Comparison of ENCODE assay signal across 9 cellular contexts in the genomic region with DNA sequence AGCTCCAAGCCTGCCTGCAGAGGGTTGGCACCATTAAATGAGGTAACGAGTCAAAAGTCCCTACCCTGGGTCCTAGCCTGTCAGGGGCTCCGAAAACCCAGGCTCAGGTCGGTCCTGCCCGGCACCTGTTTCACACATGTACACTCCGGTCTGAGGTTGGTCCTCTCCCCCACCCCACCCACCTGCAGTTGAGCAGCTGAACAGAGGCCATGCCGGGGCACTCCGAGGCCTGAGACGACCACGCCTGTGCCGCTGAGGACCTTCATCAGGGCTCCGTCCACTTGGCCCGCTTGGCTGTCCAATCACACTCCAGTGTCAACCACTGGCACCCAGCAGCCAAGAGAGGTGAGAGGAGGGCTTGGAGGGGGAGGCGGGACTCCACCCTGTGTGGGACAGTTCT. TPM values are rescaled to one million over a fixed set of nuclear protein-coding genes. Genes with fewer than 3 reads are reported as not detected.
DNase-seq lines count a peak whose midpoint lies in the region; ATAC-seq, FAIRE-seq and TF ChIP-seq lines count a peak whose summit lies in the region.
"Had no signal": no experiment of that assay in that cellular context is flagged by ENCODE, and none has a peak within 500 bp of the region (broad histone marks: within the 10 kb centered on the region; RNA-seq: fewer than 3 reads in every experiment).

No MANE protein-coding gene starts in this region.

- no peaks in the 10 kb centered on the region for H4K20me1 ChIP-seq in keratinocyte (ENCODE audit: control insufficient read depth, extremely low read depth, insufficient read depth, low read length)

- H3K4me1 ChIP-seq in keratinocyte (ENCODE audit: control insufficient read depth, extremely low read depth, insufficient read depth, low read length): peaks cover 19% of the 10 kb centered on the region

- no peaks in the 10 kb centered on the region for H3K9me1 ChIP-seq in keratinocyte (ENCODE audit: control insufficient read depth, extremely low read depth, insufficient read depth, low read length)

- no peaks in the 10 kb centered on the region for H3K27me3 ChIP-seq in keratinocyte (ENCODE audit: control insufficient read depth, extremely low read depth, insufficient read depth, low read length)

- H3K9me3 ChIP-seq in keratinocyte (ENCODE audit: control insufficient read depth, low read depth, low read length): no peaks in the 10 kb centered on the region

- H3K4me3 Mint-ChIP-seq in activated naive CD8-positive, alpha-beta T cell: peak overlapping the region; percentile 94

- no peak overlapping the region for H3K9ac ChIP-seq in keratinocyte (ENCODE audit: control insufficient read depth, extremely low read depth, insufficient read depth, low read length)

- H3K4me2 ChIP-seq in keratinocyte (ENCODE audit: control insufficient read depth, extremely low read depth, insufficient read depth, low read depth, low read length): peak overlapping the region; percentile 98

- H2AFZ ChIP-seq in keratinocyte (ENCODE audit: control insufficient read depth, low read length): no peak overlapping the region

- ATAC-seq in GM18907 (IDR thresholded peaks at IDR 0.05; ENCODE audit: unreplicated experiment) (no peak), HG02678 (IDR thresholded peaks at IDR 0.05; ENCODE audit: unreplicated experiment) (no peak)

- FAIRE-seq in keratinocyte (lab: Jason Lieb, UNC): no peak

- H3K27ac ChIP-seq in keratinocyte (ENCODE audit: control insufficient read depth, insufficient read depth, low read length): no peak overlapping the region

- H3K79me2 ChIP-seq in keratinocyte (ENCODE audit: control insufficient read depth, insufficient read depth, low read length): peaks cover 26% of the 10 kb centered on the region

- H3K4me1 Mint-ChIP-seq in activated naive CD8-positive, alpha-beta T cell (ENCODE audit: low read depth): peaks cover 10% of the 10 kb centered on the region

- CTCF ChIA-PET in AG04449 (lab: Yijun Ruan, JAX): interaction anchor here (1.1 to 9.0 kb wide), 5 partner anchors 17 to 491 kb away, joined by 3 to 70 read pairs (median 21); a partner anchor contains a TSS

- TF ChIP-seq CTCF in AG04449 (IDR thresholded peaks at IDR 0.05; ENCODE audit: insufficient read depth, low read length, missing control alignments): no peak
- TF ChIP-seq CTCF in HFF-Myc (IDR thresholded peaks at IDR 0.05; ENCODE audit: low read depth, low read length, missing control alignments): no peak
- TF ChIP-seq CTCF in keratinocyte (optimal IDR thresholded peaks at IDR 0.05 in 1 of 3, IDR thresholded peaks at IDR 0.05 in 1 of 3, conservative IDR thresholded peaks at IDR 0.05 in 1 of 3; ENCODE audit: extremely low read depth in 1 of 3, insufficient read depth in 2 of 3, low read length in 3 of 3): no peak

- H3K36me3 Mint-ChIP-seq in activated naive CD8-positive, alpha-beta T cell: no peaks in the 10 kb centered on the region

- H3K27me3 Mint-ChIP-seq in activated naive CD8-positive, alpha-beta T cell: no peaks in the 10 kb centered on the region

- no peak for DNase-seq in AG04449 (ENCODE audit: low read depth, low spot score)
- no peak for DNase-seq in HFF-Myc (ENCODE audit: extremely low read depth, low read depth)
- no peak for DNase-seq in keratinocyte (ENCODE audit: low read depth, low spot score)
- no peak for DNase-seq in NCI-H2107 treated with DMSO at 0.1 percent for 48 hours (lab: John Stamatoyannopoulos, UW; ENCODE audit: unreplicated experiment)
- DNase-seq in NCI-H1436 (lab: John Stamatoyannopoulos, UW): no peak
- DNase-seq: NCI-H1105 treated with DMSO at 0.1 percent for 48 hours had no signal

- peak overlapping the region; percentile 16 for H3K27ac Mint-ChIP-seq in activated naive CD8-positive, alpha-beta T cell

- peak overlapping the region; percentile 99 for H3K4me3 ChIP-seq in AG04449 (ENCODE audit: low read depth, low read length)
- peak overlapping the region; percentile 99 for H3K4me3 ChIP-seq in HFF-Myc (replicated peaks; ENCODE audit: low read depth, low read length)
- peak overlapping the region in 1 of 3 experiments; percentile 97 for H3K4me3 ChIP-seq in keratinocyte (ENCODE audit: control insufficient read depth in 2 of 3, extremely low read depth in 1 of 3, insufficient read depth in 2 of 3, low read depth in 1 of 3, low read length in 3 of 3)

- no peaks in the 10 kb centered on the region for H3K9me3 Mint-ChIP-seq in activated naive CD8-positive, alpha-beta T cell (ENCODE audit: low read depth)

- POLR2A ChIA-PET in AG04449 (lab: Yijun Ruan, JAX): no interaction called here

- dilution Hi-C loops in keratinocyte (cut with MboI; ENCODE audit: extremely low pct_ligation_motif_present, low sequenced_read_pairs): no loop called here

- peaks cover 11 to 13% of the 10 kb centered on the region in 2 experiments for H3K36me3 ChIP-seq in keratinocyte (ENCODE audit: control insufficient read depth in 2 of 2, extremely low read depth in 1 of 2, insufficient read depth in 2 of 2, low read length in 2 of 2)

RNA-seq across cellular contexts. Expression of a gene that starts 1.6 kb away (rescaled TPM):
- 15.9 to 27.1 TPM (median 18.6 TPM) in 3 replicates for polyA plus RNA-seq in keratinocyte
- polyA plus RNA-seq in keratinocyte (2011; ENCODE audit: low read depth): 16.4 TPM
- polyA plus RNA-seq in keratinocyte (2011; cell fraction: cytosol; rRNA removed): 9.5 and 26.4 TPM in 2 replicates
- 22.0 and 31.6 TPM in 2 replicates for polyA plus RNA-seq in keratinocyte (2011; cell fraction: nucleus; rRNA removed)
- 38.2 and 40.2 TPM in 2 replicates for polyA plus RNA-seq in keratinocyte (2012; ENCODE audit: low replicate concordance)
- polyA minus RNA-seq in keratinocyte: 13.8 to 23.9 TPM (median 14.9 TPM) in 3 replicates
- 37.0 TPM for polyA minus RNA-seq in keratinocyte (2011; cell fraction: cytosol; rRNA and poly(A)+ RNA removed)
- 12.8 and 15.4 TPM in 2 replicates for polyA minus RNA-seq in keratinocyte (2011; cell fraction: nucleus; rRNA and poly(A)+ RNA removed)

RNA-seq across cellular contexts. Expression of a gene that starts 25.0 kb away (rescaled TPM):
- 194 to 429 TPM (median 320 TPM) in 3 replicates for polyA plus RNA-seq in keratinocyte
- polyA plus RNA-seq in keratinocyte (2011; ENCODE audit: low read depth): 94.1 TPM
- 211 and 326 TPM in 2 replicates for polyA plus RNA-seq in keratinocyte (2011; cell fraction: cytosol; rRNA removed)
- 476 and 659 TPM in 2 replicates for polyA plus RNA-seq in keratinocyte (2011; cell fraction: nucleus; rRNA removed)
- 517 and 572 TPM in 2 replicates for polyA plus RNA-seq in keratinocyte (2012; ENCODE audit: low replicate concordance)
- 327 to 957 TPM (median 546 TPM) in 3 replicates for polyA minus RNA-seq in keratinocyte
- 543 TPM for polyA minus RNA-seq in keratinocyte (2011; cell fraction: cytosol; rRNA and poly(A)+ RNA removed)
- 405 and 451 TPM in 2 replicates for polyA minus RNA-seq in keratinocyte (2011; cell fraction: nucleus; rRNA and poly(A)+ RNA removed)

RNA-seq across cellular contexts. Expression of a gene that starts 42.2 kb away (rescaled TPM):
- polyA plus RNA-seq in keratinocyte: not detected in 3 replicates
- polyA plus RNA-seq in keratinocyte (2011; ENCODE audit: low read depth): not detected
- not detected in 2 replicates for polyA plus RNA-seq in keratinocyte (2011; cell fraction: cytosol; rRNA removed)
- polyA plus RNA-seq in keratinocyte (2011; cell fraction: nucleus; rRNA removed): not detected in 2 replicates
- not detected in 2 replicates for polyA plus RNA-seq in keratinocyte (2012; ENCODE audit: low replicate concordance)
- polyA minus RNA-seq in keratinocyte: 0.13 TPM in 1 of 3 replicates, not detected in the others
- polyA minus RNA-seq in keratinocyte (2011; cell fraction: cytosol; rRNA and poly(A)+ RNA removed): not detected
- polyA minus RNA-seq in keratinocyte (2011; cell fraction: nucleus; rRNA and poly(A)+ RNA removed): not detected in 2 replicates

RNA-seq across cellular contexts. Expression of a gene that starts 42.7 kb away (rescaled TPM):
- not detected in 3 replicates for polyA plus RNA-seq in keratinocyte
- not detected for polyA plus RNA-seq in keratinocyte (2011; ENCODE audit: low read depth)
- not detected in 2 replicates for polyA plus RNA-seq in keratinocyte (2011; cell fraction: cytosol; rRNA removed)
- not detected in 2 replicates for polyA plus RNA-seq in keratinocyte (2011; cell fraction: nucleus; rRNA removed)
- not detected in 2 replicates for polyA plus RNA-seq in keratinocyte (2012; ENCODE audit: low replicate concordance)
- not detected in 3 replicates for polyA minus RNA-seq in keratinocyte
- polyA minus RNA-seq in keratinocyte (2011; cell fraction: cytosol; rRNA and poly(A)+ RNA removed): not detected
- polyA minus RNA-seq in keratinocyte (2011; cell fraction: nucleus; rRNA and poly(A)+ RNA removed): not detected in 2 replicates
